ENCODE assay signal across 1 cellular context in genomic region chr17:42878924-42879595, GRCh38.
A peak's percentile ranks its signal among the peaks of the same experiment; 100 is the strongest.
TF ChIP-seq lines count a peak whose summit lies in the region.

No MANE protein-coding gene starts in this region.

TF ChIP-seq in K562, 482 proteins besides CTCF, POLR2A, EP300 and RAD21:
- TF ChIP-seq CEBPB (tag; IDR thresholded peaks at IDR 0.05) (peak; percentile 65), CCNT2 (IDR thresholded peaks at IDR 0.05; ENCODE audit: borderline replicate concordance, extremely low read depth, insufficient read length, low read depth, low read length) (no peak), AFF1 (IDR thresholded peaks at IDR 0.05; ENCODE audit: low read depth in 1 of 2, partially characterized antibody in 2 of 2) (no peak), ARNT (IDR thresholded peaks at IDR 0.05) (no peak), ZNF79 (CRISPR knock-in tag; IDR thresholded peaks at IDR 0.05; ENCODE audit: low read depth) (no peak), DLX4 (CRISPR knock-in tag; IDR thresholded peaks at IDR 0.05) (no peak), MCM2 (IDR thresholded peaks at IDR 0.05; ENCODE audit: low read depth) (no peak), ZNF121 (CRISPR knock-in tag; conservative IDR thresholded peaks at IDR 0.05) (peak; percentile 74), PTTG1 (tag; IDR thresholded peaks at IDR 0.05; ENCODE audit: low read depth) (no peak)
